In the genomic region with DNA sequence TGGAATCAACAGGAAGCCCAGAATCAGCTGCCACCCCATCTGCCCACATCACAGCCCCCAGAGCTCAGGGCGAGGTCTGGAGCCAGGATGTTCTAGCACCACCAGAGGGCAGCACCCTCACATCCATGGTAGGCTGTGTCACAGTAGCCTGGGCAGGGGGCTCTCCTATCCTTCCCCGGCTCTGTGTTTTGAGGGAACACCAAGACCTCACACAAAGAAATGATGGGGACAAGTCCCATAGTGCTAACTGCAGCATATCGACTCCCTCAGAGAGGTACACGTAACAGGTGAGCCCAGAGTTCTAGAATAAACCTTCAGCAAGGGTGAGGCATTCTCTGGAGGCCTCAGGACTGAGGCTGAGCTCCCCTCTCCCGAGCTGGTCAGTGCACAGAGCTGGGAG, we compare ENCODE assay signal across 9 cellular contexts. TPM values are rescaled to one million over a fixed set of nuclear protein-coding genes. Genes with fewer than 3 reads are reported as not detected.
DNase-seq lines count a peak whose midpoint lies in the region; ATAC-seq, FAIRE-seq and TF ChIP-seq lines count a peak whose summit lies in the region.
"Had no signal": no experiment of that assay in that cellular context is flagged by ENCODE, and none has a peak within 500 bp of the region (broad histone marks: within the 10 kb centered on the region; RNA-seq: fewer than 3 reads in every experiment).

No MANE protein-coding gene starts in this region.

- peak overlapping the region in 3 of 6 donors; percentile 49 to 76 (median 51) for H3K27ac Mint-ChIP-seq in immature natural killer cell

- H3K4me2 ChIP-seq in GM12878 (ENCODE audit: control insufficient read depth, insufficient read depth): no peak overlapping the region

- no peak overlapping the region for H3K4me3 Mint-ChIP-seq in immature natural killer cell

- peak; percentile 53 for ATAC-seq in GM12878
- ATAC-seq in HG03432 (IDR thresholded peaks at IDR 0.05; ENCODE audit: unreplicated experiment): no peak
- ATAC-seq in HG02884 (IDR thresholded peaks at IDR 0.05; ENCODE audit: unreplicated experiment): no peak

- peak; percentile 82 to 94 (median 92) for TF ChIP-seq CTCF in GM12878 (IDR thresholded peaks at IDR 0.05 in 2 of 3, conservative IDR thresholded peaks at IDR 0.05 in 1 of 3; ENCODE audit: control insufficient read depth in 2 of 3, extremely low read depth in 1 of 3, insufficient read depth in 1 of 3, low read depth in 3 of 3, low read length in 3 of 3)

- DNase-seq in GDM1 (lab: John Stamatoyannopoulos, UW) (peak; percentile 37), NAMALWA (ENCODE audit: low spot score) (peak; percentile 83), UCSD-AML1 (lab: John Stamatoyannopoulos, UW; ENCODE audit: unreplicated experiment) (peak; percentile 59), GM12878 (ENCODE audit: low read depth, low spot score) (no peak), immature natural killer cell (peak; percentile 51 to 65 (median 61))
- DNase-seq in stimulated activated CD4-positive, alpha-beta T cell treated with anti-CD3 and anti-CD28 coated beads, Interleukin-1b, Interleukin-23, amount 100 ng/mL, for 4 hours (ENCODE audit: low read depth in 2 of 2): peak; percentile 71 to 74

- WGBS in GM12878 (ENCODE audit: insufficient coverage, insufficient replicate concordance, low lambda C conversion rate, missing lambda C conversion rate): 10% methylated on average over 5 of the region's 5 CpGs

- no peaks in the 10 kb centered on the region for H3K36me3 Mint-ChIP-seq in immature natural killer cell

- no peak for TF ChIP-seq POLR2A in GM12878 (IDR thresholded peaks at IDR 0.05; ENCODE audit: low read depth, low read length)

- intact Hi-C loops in GM12878 (cut with micrococcal nuclease; ENCODE audit: unreplicated experiment): loop anchor here (1.0 kb wide), 2 partner anchors 104 to 252 kb away; no protein-coding TSS in a partner anchor

- SMC1A ChIA-PET in GM12878 (lab: Charles Lee; ENCODE audit: uncharacterized antibody, unreplicated experiment): interaction anchor here (0.6 to 17.8 kb wide), 42 partner anchors 8 to 295 kb away, joined by 3 to 524 read pairs (median 6); a partner anchor contains a TSS

- H3K9ac ChIP-seq in GM12878 (ENCODE audit: control insufficient read depth, insufficient read depth, low read length): no peak overlapping the region

- peaks cover 0 to 14% of the 10 kb centered on the region in 2 experiments; a peak in 1 of 4 replicates for H3K27me3 ChIP-seq in GM12878 (replicated peaks in 1 of 2; ENCODE audit: control insufficient read depth in 2 of 2, insufficient read depth in 2 of 2, low read length in 1 of 2)

- H3K9me3 Mint-ChIP-seq in immature natural killer cell: no peaks in the 10 kb centered on the region

- H3K27me3 Mint-ChIP-seq in immature natural killer cell (ENCODE audit: low read depth in 3 of 3): peaks cover 4 to 15% (median 7%) of the 10 kb centered on the region in 3 donors

- FAIRE-seq in GM12878 (lab: Jason Lieb, UNC): no peak
- FAIRE-seq: endometrium had no signal

- H3K9me3 ChIP-seq in GM12878 (replicated peaks; ENCODE audit: control insufficient read depth, insufficient read depth, low read length): no peaks in the 10 kb centered on the region

- TF ChIP-seq RAD21 in GM12878 (IDR thresholded peaks at IDR 0.05; ENCODE audit: insufficient read depth, low read depth, low read length): peak; percentile 96

- no TSS peak for BruUV-seq in GM12878 (replicated peaks; lab: Mats Ljungman, UMichigan)

- no peak overlapping the region for H2AFZ ChIP-seq in GM12878 (ENCODE audit: control insufficient read depth, low read depth, low read length)

- H3K27ac ChIP-seq in GM12878 (ENCODE audit: control insufficient read depth, insufficient read depth): no peak overlapping the region

- H3K4me1 ChIP-seq in GM12878 (ENCODE audit: control insufficient read depth, insufficient read depth, low read length): peaks cover 4% of the 10 kb centered on the region; the same call in 1 of the 2 replicates

- CTCF ChIA-PET in GM12878 (lab: Yijun Ruan, JAX): interaction anchor here (0.6 to 18.8 kb wide), 63 partner anchors 9 to 573 kb away, joined by 3 to 753 read pairs (median 6); a partner anchor contains a TSS

- in situ Hi-C loops in GM12878 (cut with MboI): loop anchor here (5.0 kb wide), 1 partner anchor 199 kb away; a partner anchor contains a TSS

- H3K4me1 Mint-ChIP-seq in immature natural killer cell: peaks cover 24 to 26% of the 10 kb centered on the region in 2 donors

- H4K20me1 ChIP-seq in GM12878 (ENCODE audit: control insufficient read depth, insufficient read depth): no peaks in the 10 kb centered on the region

- RAD21 ChIA-PET in GM12878 (lab: Charles Lee; ENCODE audit: unreplicated experiment): interaction anchor here (0.6 to 6.4 kb wide), 46 partner anchors 9 to 294 kb away, joined by 3 to 319 read pairs (median 5); a partner anchor contains a TSS

- POLR2A ChIA-PET in GM12878 (lab: Charles Lee): interaction anchor here (0.9 to 3.4 kb wide), 5 partner anchors 28 to 131 kb away, joined by 3 to 21 read pairs (median 7); a partner anchor contains a TSS

- H3K4me3 ChIP-seq in GM12878: no peak overlapping the region

- no peaks in the 10 kb centered on the region for H3K79me2 ChIP-seq in GM12878 (ENCODE audit: control insufficient read depth, insufficient read depth, low read length)

- TF ChIP-seq EP300 in GM12878 (IDR thresholded peaks at IDR 0.05; ENCODE audit: borderline replicate concordance in 1 of 2, control insufficient read depth in 1 of 2, low read depth in 2 of 2, low read length in 2 of 2): no peak

- no peaks in the 10 kb centered on the region for H3K36me3 ChIP-seq in GM12878 (ENCODE audit: control insufficient read depth in 2 of 2, insufficient read depth in 2 of 2, low read length in 1 of 2)

TF ChIP-seq in GM12878, 131 proteins besides CTCF, POLR2A, EP300 and RAD21 (continues in another document):
- no peak for TF ChIP-seq CREB1 (IDR thresholded peaks at IDR 0.05; ENCODE audit: low read depth)
- TF ChIP-seq ATF7 (IDR thresholded peaks at IDR 0.05; ENCODE audit: low read depth): no peak
- TF ChIP-seq SMARCA5 (IDR thresholded peaks at IDR 0.05): 0 out of 2 replicates have a peak, but pooled peaks have one; percentile 61
- 0 out of 2 replicates have a peak, but pooled peaks have one; percentile 27 for TF ChIP-seq IRF4 (IDR thresholded peaks at IDR 0.05; ENCODE audit: low read depth, low read length)
- TF ChIP-seq RB1 (IDR thresholded peaks at IDR 0.05; ENCODE audit: borderline replicate concordance): peak; percentile 56; the same call in 1 of the 2 replicates
- TF ChIP-seq NFIC (IDR thresholded peaks at IDR 0.05; ENCODE audit: low read depth, low read length): no peak
- no peak for TF ChIP-seq SPI1 (IDR thresholded peaks at IDR 0.05; ENCODE audit: borderline replicate concordance, insufficient read depth, low read depth, low read length)
- TF ChIP-seq RAD51 (IDR thresholded peaks at IDR 0.05): no peak
- TF ChIP-seq BACH1 (IDR thresholded peaks at IDR 0.05; ENCODE audit: borderline replicate concordance): no peak
- TF ChIP-seq HDGF (IDR thresholded peaks at IDR 0.05): 0 out of 2 replicates have a peak, but pooled peaks have one; percentile 13
- no peak for TF ChIP-seq SMAD5 (IDR thresholded peaks at IDR 0.05; ENCODE audit: low read depth)
- TF ChIP-seq CBX5 (IDR thresholded peaks at IDR 0.05; ENCODE audit: low read depth): no peak
- 0 out of 2 replicates have a peak, but pooled peaks have one; percentile 25 for TF ChIP-seq PAX5 (IDR thresholded peaks at IDR 0.05; ENCODE audit: borderline replicate concordance, low read depth, low read length)
- TF ChIP-seq YY1 (IDR thresholded peaks at IDR 0.05; ENCODE audit: low read depth, low read length): peak; percentile 70

RNA-seq across cellular contexts. Expression of a gene that starts 2.3 kb away (rescaled TPM):
- total RNA-seq in GM12878 (2013; cell fraction: nucleolus; rRNA removed): 45.1 and 50.7 TPM in 2 replicates
- total RNA-seq in GM12878 (2014; rRNA removed) (0.45 and 0.93 TPM in 2 replicates), GM12878 (2014; rRNA removed; fragmentation: Illumina TruSeq; extraction: Trizol) (0.22 and 0.28 TPM in 2 replicates), GM12878 (2021) (1.7 and 1.8 TPM in 2 replicates)
- 0.21 TPM for polyA plus RNA-seq in GM12878 (2011; ENCODE audit: low read depth)
- polyA plus RNA-seq in GM12878 (2011; rRNA removed) (0.62 and 1.2 TPM in 2 replicates), GM12878 (2014; fragmentation: Illumina TruSeq; extraction: Trizol) (0.25 and 0.26 TPM in 2 replicates), GM12878 (2014; fragmentation: Nextera tagmentation; extraction: Ambion mirVana) (under 1 TPM; 0.06 to 0.16 TPM), GM12878 (2014; rRNA removed) (0.83 and 0.90 TPM in 2 replicates), GM12878 (2016; fragmentation: Nextera tagmentation; extraction: Ambion mirVana) (under 1 TPM; 0.06 to 0.47 TPM), immature natural killer cell (under 1 TPM; 0.18 to 0.48 (median 0.47) TPM)
- polyA plus RNA-seq in GM12878 (2011; cell fraction: cytosol; rRNA removed): 1.2 and 1.3 TPM in 2 replicates
- 8.7 and 9.2 TPM in 2 replicates for polyA plus RNA-seq in GM12878 (2011; cell fraction: nucleus; rRNA removed)
- polyA plus RNA-seq in GM12878 (2012): 0.45 and 1.1 TPM in 2 replicates
- polyA minus RNA-seq in GM12878 (2011; rRNA and poly(A)+ RNA removed): 2.7 TPM in 2 replicates
- polyA minus RNA-seq in GM12878 (2011; cell fraction: cytosol; rRNA and poly(A)+ RNA removed): 0.40 and 0.62 TPM in 2 replicates
- 3.0 and 4.0 TPM in 2 replicates for polyA minus RNA-seq in GM12878 (2011; cell fraction: nucleus; rRNA and poly(A)+ RNA removed)

RNA-seq across cellular contexts. Expression of a gene that starts 57.5 kb away (rescaled TPM):
- not detected in 2 replicates for total RNA-seq in GM12878 (2013; cell fraction: nucleolus; rRNA removed)
- total RNA-seq in GM12878 (2014; rRNA removed) (not detected in 2 replicates), GM12878 (2014; rRNA removed; fragmentation: Illumina TruSeq; extraction: Trizol) (not detected in 2 replicates), GM12878 (2021) (not detected in 2 replicates)
- not detected for polyA plus RNA-seq in GM12878 (2011; ENCODE audit: low read depth)
- polyA plus RNA-seq in GM12878 (2011; rRNA removed) (not detected in 2 replicates), GM12878 (2014; fragmentation: Illumina TruSeq; extraction: Trizol) (not detected in 2 replicates), GM12878 (2014; fragmentation: Nextera tagmentation; extraction: Ambion mirVana) (not detected), GM12878 (2014; rRNA removed) (not detected in 2 replicates), GM12878 (2016; fragmentation: Nextera tagmentation; extraction: Ambion mirVana) (not detected), immature natural killer cell (not detected)
- polyA plus RNA-seq in GM12878 (2011; cell fraction: cytosol; rRNA removed): not detected in 2 replicates
- polyA plus RNA-seq in GM12878 (2011; cell fraction: nucleus; rRNA removed): not detected in 2 replicates
- polyA plus RNA-seq in GM12878 (2012): not detected in 2 replicates
- polyA minus RNA-seq in GM12878 (2011; rRNA and poly(A)+ RNA removed): not detected in 2 replicates
- polyA minus RNA-seq in GM12878 (2011; cell fraction: cytosol; rRNA and poly(A)+ RNA removed): not detected in 2 replicates
- polyA minus RNA-seq in GM12878 (2011; cell fraction: nucleus; rRNA and poly(A)+ RNA removed): not detected in 2 replicates
